ENCODE assay signal across 15 cellular contexts in genomic region chr13:113817860-113818691, GRCh38. TPM values are rescaled to one million over a fixed set of nuclear protein-coding genes. Genes with fewer than 3 reads are reported as not detected.
DNase-seq lines count a peak whose midpoint lies in the region; ATAC-seq and TF ChIP-seq lines count a peak whose summit lies in the region.
"Had no signal": no experiment of that assay in that cellular context is flagged by ENCODE, and none has a peak within 500 bp of the region (broad histone marks: within the 10 kb centered on the region; RNA-seq: fewer than 3 reads in every experiment).

No MANE protein-coding gene starts in this region.

- ATAC-seq in gastroesophageal sphincter (no peak), psoas muscle (no peak), HG03139 (IDR thresholded peaks at IDR 0.05; ENCODE audit: unreplicated experiment) (no peak)
- ATAC-seq: activated naive CD8-positive, alpha-beta T cell treated with anti-CD3 and anti-CD28 coated beads, Interleukin-2, amount 50 U/mL, for 24 hours had no signal

- H3K27me3 ChIP-seq in breast epithelium = no peaks in the 10 kb centered on the region
- H3K27me3 ChIP-seq in gastroesophageal sphincter = no peaks in the 10 kb centered on the region
- H3K27me3 ChIP-seq in psoas muscle (ENCODE audit: insufficient read depth in 3 of 3, low read length in 2 of 3) = peaks cover 0 to 2% (median 0%) of the 10 kb centered on the region in 3 donors
- no peaks in the 10 kb centered on the region for H3K27me3 ChIP-seq in vagina

- no peaks in the 10 kb centered on the region for H3K9me3 Mint-ChIP-seq in MCF 10A (ENCODE audit: unreplicated experiment)
- H3K9me3 Mint-ChIP-seq: activated naive CD8-positive, alpha-beta T cell treated with anti-CD3 and anti-CD28 coated beads, Interleukin-2, amount 50 U/mL, for 24 hours had no signal

- BruUV-seq in MCF 10A (replicated peaks; lab: Mats Ljungman, UMichigan) = no TSS peak

- intact Hi-C loops in breast epithelium (cut with DNase I; ENCODE audit: low total_unique reads) (loop anchor here (10.0 kb wide), 1 partner anchor 127 kb away; no protein-coding TSS in a partner anchor), MCF 10A (cut with micrococcal nuclease) (loop anchor here (1.0 to 2.0 kb wide), 3 partner anchors 44 to 409 kb away; no protein-coding TSS in a partner anchor), psoas muscle (cut with DNase I) (loop anchor here (1.0 to 5.0 kb wide), 6 partner anchors 86 to 409 kb away; no protein-coding TSS in a partner anchor), vagina (cut with DNase I) (loop anchor here (1.0 kb wide), 1 partner anchor 46 kb away; the partner anchor contains the start of gene GAS6)

- no peak overlapping the region for H3K4me3 Mint-ChIP-seq in MCF 10A (ENCODE audit: unreplicated experiment)
- H3K4me3 Mint-ChIP-seq: activated naive CD8-positive, alpha-beta T cell treated with anti-CD3 and anti-CD28 coated beads, Interleukin-2, amount 50 U/mL, for 24 hours had no signal

- H3K4me1 Mint-ChIP-seq in MCF 10A (ENCODE audit: insufficient read depth, unreplicated experiment) = peaks cover 41% of the 10 kb centered on the region

- H3K4me3 ChIP-seq in breast epithelium = no peak overlapping the region
- no peak overlapping the region for H3K4me3 ChIP-seq in gastroesophageal sphincter
- H3K4me3 ChIP-seq in psoas muscle = no peak overlapping the region
- H3K4me3 ChIP-seq in vagina = no peak overlapping the region

- DNase-seq in breast epithelium (ENCODE audit: low spot score in 2 of 2) = no peak
- no peak for DNase-seq in MCF 10A (ENCODE audit: unreplicated experiment)
- DNase-seq in psoas muscle = peak in 1 of 2 donors; percentile 65
- DNase-seq in vagina (ENCODE audit: extremely low spot score in 2 of 2) = no peak
- no peak for DNase-seq in NCI-H1105 treated with DMSO at 0.1 percent for 48 hours (lab: John Stamatoyannopoulos, UW)
- no peak for DNase-seq in NOMO-1 treated with DMSO at 0.1 percent for 48 hours (lab: John Stamatoyannopoulos, UW; ENCODE audit: unreplicated experiment)
- DNase-seq: activated CD4-positive, alpha-beta T cell treated with anti-CD3 and anti-CD28 coated beads for 48 hours; activated naive CD8-positive, alpha-beta T cell treated with anti-CD3 and anti-CD28 coated beads, Interleukin-2, amount 50 U/mL, for 24 hours; activated T-cell treated with anti-CD3 and anti-CD28 coated beads for 4 hours; erythroblast; NCI-H2107; NCI-H748 treated with DMSO at 0.1 percent for 48 hours; T-helper 1 cell had no signal

- no peaks in the 10 kb centered on the region for H3K27me3 Mint-ChIP-seq in MCF 10A (ENCODE audit: insufficient read depth, unreplicated experiment)

- no peak for TF ChIP-seq EP300 in gastroesophageal sphincter (IDR thresholded peaks at IDR 0.05)

- H3K36me3 Mint-ChIP-seq in MCF 10A (ENCODE audit: insufficient read depth, unreplicated experiment) = peaks cover 33% of the 10 kb centered on the region

- TF ChIP-seq POLR2A in breast epithelium (IDR thresholded peaks at IDR 0.05) (no peak), gastroesophageal sphincter (IDR thresholded peaks at IDR 0.05) (no peak), vagina (IDR thresholded peaks at IDR 0.05) (no peak)

- TF ChIP-seq CTCF in breast epithelium (IDR thresholded peaks at IDR 0.05) (no peak), MCF 10A (IDR thresholded peaks at IDR 0.05; ENCODE audit: unreplicated experiment) (no peak), gastroesophageal sphincter (IDR thresholded peaks at IDR 0.05) (no peak), psoas muscle (IDR thresholded peaks at IDR 0.05) (no peak), vagina (IDR thresholded peaks at IDR 0.05) (no peak)

- POLR2A ChIA-PET in MCF 10A (lab: Yijun Ruan, JAX) = no interaction called here

- CTCF ChIA-PET in MCF 10A (lab: Yijun Ruan, JAX) = no interaction called here

- H3K9me3 ChIP-seq in breast epithelium (no peaks in the 10 kb centered on the region), gastroesophageal sphincter (no peaks in the 10 kb centered on the region), psoas muscle (no peaks in the 10 kb centered on the region), vagina (no peaks in the 10 kb centered on the region)

- no peak overlapping the region for H3K27ac Mint-ChIP-seq in MCF 10A (ENCODE audit: low read depth, unreplicated experiment)
- H3K27ac Mint-ChIP-seq: activated naive CD8-positive, alpha-beta T cell treated with anti-CD3 and anti-CD28 coated beads, Interleukin-2, amount 50 U/mL, for 24 hours had no signal

- 100% methylated on average over 2 of the region's 60 CpGs; no CpG with 5 or more reads in 1 of the 2 donors for WGBS in gastroesophageal sphincter (ENCODE audit: low coverage in 1 of 2), 2 donors
- 73 to 77% (median 75%) methylated on average over 55 to 60 of the region's 60 CpGs for WGBS in psoas muscle, 3 donors

- H3K27ac ChIP-seq in breast epithelium = peak overlapping the region; percentile 71 to 75
- peak overlapping the region; percentile 56 to 90 (median 88) for H3K27ac ChIP-seq in gastroesophageal sphincter
- peak overlapping the region; percentile 58 for H3K27ac ChIP-seq in psoas muscle
- H3K27ac ChIP-seq in vagina = peak overlapping the region; percentile 93

- H3K36me3 ChIP-seq in breast epithelium = no peaks in the 10 kb centered on the region
- H3K36me3 ChIP-seq in gastroesophageal sphincter = peaks cover 0 to 13% of the 10 kb centered on the region in 2 donors
- peaks cover 0 to 14% of the 10 kb centered on the region in 2 donors for H3K36me3 ChIP-seq in psoas muscle (ENCODE audit: insufficient read depth in 1 of 2, low read depth in 1 of 2)
- peaks cover 0 to 11% of the 10 kb centered on the region in 2 donors for H3K36me3 ChIP-seq in vagina

- H3K4me1 ChIP-seq in breast epithelium (peaks cover 15 to 36% of the 10 kb centered on the region in 2 donors), gastroesophageal sphincter (peaks cover 3 to 79% (median 43%) of the 10 kb centered on the region in 3 donors), psoas muscle (peaks cover 45% of the 10 kb centered on the region), vagina (peaks cover 65% of the 10 kb centered on the region)

RNA-seq across cellular contexts. Expression of gene GAS6, which starts 45.8 kb away (rescaled TPM):
- total RNA-seq in breast epithelium (100 to 1,000 TPM in 2 of 3 donors, 10 to 100 TPM in 1; 85.9 to 146 (median 103) TPM), MCF 10A (2022) (58.9 and 92.3 TPM in 2 replicates), gastroesophageal sphincter (100 to 1,000 TPM; 132 to 392 (median 217) TPM), psoas muscle (100 to 1,000 TPM in 1 of 4 donors, 10 to 100 TPM in 3; 65.5 to 103 (median 75.9) TPM), vagina (215 TPM)
- 10 to 100 TPM; 51.6 to 90.9 (median 52.1) TPM for polyA plus RNA-seq in psoas muscle

RNA-seq across cellular contexts. Expression of gene TMEM255B, which starts 59.0 kb away (rescaled TPM):
- 10 to 100 TPM in 1 of 3 donors, 1 to 10 TPM in 2; 2.3 to 11.8 (median 5.2) TPM for total RNA-seq in breast epithelium
- 7.0 and 15.8 TPM in 2 replicates for total RNA-seq in MCF 10A (2022)
- total RNA-seq in gastroesophageal sphincter = 10 to 100 TPM in 1 of 4 donors, 1 to 10 TPM in 3; 4.9 to 13.2 (median 7.8) TPM
- 1 to 10 TPM; 2.0 to 5.1 (median 3.4) TPM for total RNA-seq in psoas muscle
- 1 to 10 TPM in 2 of 3 donors, under 1 TPM in 1; 0.45 to 3.1 (median 1.3) TPM for polyA plus RNA-seq in psoas muscle
- total RNA-seq in vagina = 6.4 TPM
